In genomic region chr15:41520636-41521035, GRCh38 we compare ENCODE assay signal across 21 cellular contexts. TPM values are rescaled to one million over a fixed set of nuclear protein-coding genes. Genes with fewer than 3 reads are reported as not detected.
DNase-seq lines count a peak whose midpoint lies in the region; ATAC-seq, FAIRE-seq and TF ChIP-seq lines count a peak whose summit lies in the region.
"Had no signal": no experiment of that assay in that cellular context is flagged by ENCODE, and none has a peak within 500 bp of the region (broad histone marks: within the 10 kb centered on the region; RNA-seq: fewer than 3 reads in every experiment).

No MANE protein-coding gene starts in this region.

- H3K4me2 ChIP-seq in HepG2 (ENCODE audit: low read depth, low read length) (no peak overlapping the region), mesenchymal stem cell (ENCODE audit: low read length, poor library complexity, severe bottlenecking) (no peak overlapping the region)
- H3K4me2 ChIP-seq: A549, GM23338 had no signal

- no peak overlapping the region for H3K4ac ChIP-seq in mesenchymal stem cell (ENCODE audit: low read depth in 1 of 2, low read length in 2 of 2)

- no peak overlapping the region for H2BK5ac ChIP-seq in mesenchymal stem cell (ENCODE audit: low read depth, low read length, poor library complexity, severe bottlenecking)

- H2BK12ac ChIP-seq in mesenchymal stem cell (ENCODE audit: low read length in 2 of 2): no peak overlapping the region

- H2AFZ ChIP-seq in HepG2 (ENCODE audit: low read length): no peak overlapping the region
- no peak overlapping the region for H2AFZ ChIP-seq in mesenchymal stem cell (ENCODE audit: low read depth, low read length)
- H2AFZ ChIP-seq: GM23338 had no signal

- H3K9me3 ChIP-seq in Caco-2: no peaks in the 10 kb centered on the region
- no peaks in the 10 kb centered on the region for H3K9me3 ChIP-seq in HepG2 (ENCODE audit: low read length)
- H3K9me3 ChIP-seq in upper lobe of right lung: no peaks in the 10 kb centered on the region
- H3K9me3 ChIP-seq in mesenchymal stem cell (ENCODE audit: control insufficient read depth, low read length): no peaks in the 10 kb centered on the region
- H3K9me3 ChIP-seq: A549 had no signal

- TF ChIP-seq CTCF in Caco-2 (IDR thresholded peaks at IDR 0.05; ENCODE audit: insufficient read depth in 1 of 2, low read depth in 1 of 2, low read length in 1 of 2, severe bottlenecking in 1 of 2, unreplicated experiment in 1 of 2) (no peak), HepG2 (CRISPR knock-in tag; IDR thresholded peaks at IDR 0.05) (no peak), upper lobe of right lung (IDR thresholded peaks at IDR 0.05) (no peak)

- no peaks in the 10 kb centered on the region for H4K20me1 ChIP-seq in HepG2 (ENCODE audit: insufficient read depth, low read length)

- H3K18ac ChIP-seq in mesenchymal stem cell (ENCODE audit: low read depth in 1 of 2, low read length in 2 of 2): no peak overlapping the region

- ATAC-seq in central memory CD8-positive, alpha-beta T cell (replicated peaks; ENCODE audit: extremely low read depth, poor library complexity, severe bottlenecking): no peak
- ATAC-seq in HepG2 (no peak), upper lobe of right lung (peak; percentile 10), HG02885 (IDR thresholded peaks at IDR 0.05; ENCODE audit: poor library complexity, unreplicated experiment) (no peak)
- ATAC-seq: A549, GM12878, GM23338, HCT116 had no signal

- no TSS peak for BruUV-seq in Caco-2 (replicated peaks; lab: Mats Ljungman, UMichigan)
- no TSS peak for BruUV-seq in HepG2 (replicated peaks; lab: Mats Ljungman, UMichigan)

- no peak overlapping the region for H2BK120ac ChIP-seq in mesenchymal stem cell (ENCODE audit: low read depth, low read length)

- no peaks in the 10 kb centered on the region for H3K27me3 Mint-ChIP-seq in Caco-2 (ENCODE audit: insufficient read depth, unreplicated experiment)
- no peaks in the 10 kb centered on the region for H3K27me3 Mint-ChIP-seq in central memory CD8-positive, alpha-beta T cell
- H3K27me3 Mint-ChIP-seq: CD4-positive, alpha-beta memory T cell had no signal

- peaks cover 34% of the 10 kb centered on the region for H3K36me3 Mint-ChIP-seq in Caco-2 (ENCODE audit: insufficient read depth, unreplicated experiment)
- H3K36me3 Mint-ChIP-seq in central memory CD8-positive, alpha-beta T cell (ENCODE audit: insufficient read depth): peaks cover 2% of the 10 kb centered on the region

- H3K27ac ChIP-seq in HepG2 (ENCODE audit: extremely low read length, insufficient read depth, low read length): no peak overlapping the region
- H3K27ac ChIP-seq in upper lobe of right lung: no peak overlapping the region
- H3K27ac ChIP-seq in mesenchymal stem cell (ENCODE audit: low read length, poor library complexity, severe bottlenecking): no peak overlapping the region
- H3K27ac ChIP-seq: 22Rv1, A549 had no signal

- FAIRE-seq in HepG2 (lab: Jason Lieb, UNC): no peak
- FAIRE-seq: A549, G401.6, GM12878 had no signal

- no peak overlapping the region for H3K14ac ChIP-seq in mesenchymal stem cell (ENCODE audit: low read length in 2 of 2)

- CTCF ChIA-PET in Caco-2 (lab: Charles Lee) (no interaction called here), HepG2 (lab: Yijun Ruan, JAX; ENCODE audit: low intra/inter-chr PET ratio, low total read pairs) (no interaction called here)

- H4K8ac ChIP-seq in mesenchymal stem cell (ENCODE audit: low read length): no peak overlapping the region

- in situ Hi-C loops in HepG2 (cut with HindIII; ENCODE audit: extremely low pct_ligation_motif_present, low pct_unique_long_range_greater_than_20kb): no loop called here

- H3K79me2 ChIP-seq in HepG2 (ENCODE audit: insufficient read depth, low read length): no peaks in the 10 kb centered on the region

- TF ChIP-seq RAD21 in HepG2 (CRISPR knock-in tag; IDR thresholded peaks at IDR 0.05): no peak

- 100% methylated on average over 3 of the region's 17 CpGs for WGBS in HepG2 (ENCODE audit: low lambda C conversion rate)
- 95% methylated on average over 17 of the region's 17 CpGs for WGBS in mesenchymal stem cell

- no peak overlapping the region for H4K91ac ChIP-seq in mesenchymal stem cell (ENCODE audit: low read length)

- POLR2A ChIA-PET in Caco-2 (lab: Charles Lee): no interaction called here
- POLR2A ChIA-PET in HepG2 (lab: Yijun Ruan, JAX): no interaction called here

- H3K4me3 Mint-ChIP-seq in Caco-2 (ENCODE audit: unreplicated experiment): no peak overlapping the region
- no peak overlapping the region for H3K4me3 Mint-ChIP-seq in central memory CD8-positive, alpha-beta T cell
- H3K4me3 Mint-ChIP-seq: CD4-positive, alpha-beta memory T cell; GM23338; H9; HFFc6 had no signal

- H3K4me3 ChIP-seq in Caco-2 (ENCODE audit: low read depth, low read length): no peak overlapping the region
- H3K4me3 ChIP-seq in HepG2 (replicated peaks in 1 of 3; ENCODE audit: insufficient read depth in 1 of 3, low read depth in 2 of 3, low read length in 3 of 3): no peak overlapping the region
- H3K4me3 ChIP-seq in upper lobe of right lung: no peak overlapping the region
- no peak overlapping the region for H3K4me3 ChIP-seq in mesenchymal stem cell (ENCODE audit: insufficient read depth in 1 of 2, low read depth in 1 of 2, low read length in 2 of 2)
- H3K4me3 ChIP-seq: A549, GM12878, GM23338 had no signal

- no peak overlapping the region for H3K23ac ChIP-seq in mesenchymal stem cell (ENCODE audit: low read length in 2 of 2)

- TF ChIP-seq POLR2A in HepG2 (IDR thresholded peaks at IDR 0.05; ENCODE audit: insufficient read depth in 1 of 2, low read depth in 2 of 2, low read length in 2 of 2): no peak

- no peak for TF ChIP-seq EP300 in HepG2 (IDR thresholded peaks at IDR 0.05; ENCODE audit: low read depth in 2 of 2, low read length in 2 of 2)
- no peak for TF ChIP-seq EP300 in HepG2 (CRISPR knock-in tag; IDR thresholded peaks at IDR 0.05; ENCODE audit: borderline replicate concordance)

- H3K79me1 ChIP-seq in mesenchymal stem cell (replicated peaks; ENCODE audit: low read length, poor library complexity, severe bottlenecking): no peaks in the 10 kb centered on the region

- H2BK15ac ChIP-seq in mesenchymal stem cell (ENCODE audit: low read depth, poor library complexity, severe bottlenecking): no peak overlapping the region

- H3K27ac Mint-ChIP-seq in Caco-2 (ENCODE audit: unreplicated experiment): peak overlapping the region; percentile 20
- peak overlapping the region; percentile 1 for H3K27ac Mint-ChIP-seq in central memory CD8-positive, alpha-beta T cell (ENCODE audit: low read depth)
- H3K27ac Mint-ChIP-seq: GM23338, H9, HFFc6 had no signal

- intact Hi-C loops in Caco-2 (cut with micrococcal nuclease; ENCODE audit: unreplicated experiment): no loop called here
- intact Hi-C loops in HepG2 (cut with micrococcal nuclease; ENCODE audit: unreplicated experiment): no loop called here
- intact Hi-C loops in upper lobe of right lung (cut with DNase I): no loop called here

- H2AK5ac ChIP-seq in mesenchymal stem cell (ENCODE audit: low read length, severe bottlenecking): no peak overlapping the region

- H3K9ac ChIP-seq in HepG2 (ENCODE audit: insufficient read depth, low read depth, low read length) (no peak overlapping the region), mesenchymal stem cell (ENCODE audit: low read length) (no peak overlapping the region)

- H3K36me3 ChIP-seq in Caco-2 (ENCODE audit: control insufficient read depth, insufficient read depth, low read length) (no peaks in the 10 kb centered on the region), HepG2 (replicated peaks in 1 of 2; ENCODE audit: control insufficient read depth in 1 of 2, insufficient read depth in 2 of 2, low read length in 2 of 2) (peaks cover 0 to 3% of the 10 kb centered on the region in 2 experiments; a peak in 3 of 5 replicates), upper lobe of right lung (peaks cover 11% of the 10 kb centered on the region), mesenchymal stem cell (ENCODE audit: control insufficient read depth in 1 of 2, insufficient read depth in 2 of 2, low read depth in 1 of 2, low read length in 2 of 2) (peaks cover 40 to 51% of the 10 kb centered on the region in 2 experiments)

- DNase-seq in Caco-2 (no peak), HepG2 (ENCODE audit: low spot score) (no peak), upper lobe of right lung (no peak), NCI-H146 treated with DMSO at 0.1 percent for 48 hours (lab: John Stamatoyannopoulos, UW; ENCODE audit: unreplicated experiment) (no peak), mesenchymal stem cell (no peak)
- DNase-seq in central memory CD8-positive, alpha-beta T cell (ENCODE audit: low spot score in 2 of 2): no peak
- DNase-seq: ACHN; C1 segment of cervical spinal cord; CD4-positive, alpha-beta memory T cell; COR-L47; DMS153; DND-41; H9; HFFc6 had no signal

- H3K4me1 Mint-ChIP-seq in Caco-2 (ENCODE audit: low read depth, unreplicated experiment): no peaks in the 10 kb centered on the region
- no peaks in the 10 kb centered on the region for H3K4me1 Mint-ChIP-seq in central memory CD8-positive, alpha-beta T cell
- H3K4me1 Mint-ChIP-seq: CD4-positive, alpha-beta memory T cell; GM23338; H9 had no signal

- no peaks in the 10 kb centered on the region for H3K27me3 ChIP-seq in Caco-2 (replicated peaks; ENCODE audit: control insufficient read depth, insufficient read depth, low read length)
- no peaks in the 10 kb centered on the region for H3K27me3 ChIP-seq in HepG2 (ENCODE audit: control insufficient read depth in 1 of 2, insufficient read depth in 2 of 2, low read length in 2 of 2)
- no peaks in the 10 kb centered on the region for H3K27me3 ChIP-seq in upper lobe of right lung
- no peaks in the 10 kb centered on the region for H3K27me3 ChIP-seq in mesenchymal stem cell (ENCODE audit: control insufficient read depth in 1 of 2, insufficient read depth in 1 of 2, low read length in 2 of 2)

- H3K4me1 ChIP-seq in Caco-2: no peaks in the 10 kb centered on the region
- peaks cover 18% of the 10 kb centered on the region for H3K4me1 ChIP-seq in HepG2 (ENCODE audit: insufficient read depth, low read length)
- no peaks in the 10 kb centered on the region for H3K4me1 ChIP-seq in upper lobe of right lung
- H3K4me1 ChIP-seq in mesenchymal stem cell (ENCODE audit: control insufficient read depth, insufficient read depth, low read depth, low read length): peaks cover 6% of the 10 kb centered on the region
- H3K4me1 ChIP-seq: A549 had no signal

- no peaks in the 10 kb centered on the region for H3K9me3 Mint-ChIP-seq in Caco-2 (ENCODE audit: unreplicated experiment)
- no peaks in the 10 kb centered on the region for H3K9me3 Mint-ChIP-seq in central memory CD8-positive, alpha-beta T cell
- H3K9me3 Mint-ChIP-seq: CD4-positive, alpha-beta memory T cell; GM23338; H9; HFFc6 had no signal

RNA-seq across cellular contexts. Expression of gene LTK, which starts 7.0 kb away (rescaled TPM):
- total RNA-seq in Caco-2 (2022) (8.5 and 10.9 TPM in 2 replicates), HepG2 (2016; rRNA removed; fragmentation: Illumina TruSeq; extraction: Trizol) (not detected in 2 replicates), upper lobe of right lung (15.1 TPM)
- not detected in 2 replicates for total RNA-seq in HepG2 (2016; cell fraction: cytosol; rRNA removed; fragmentation: Illumina TruSeq; extraction: Trizol; ENCODE audit: low read depth)
- not detected in 2 replicates for total RNA-seq in HepG2 (2016; cell fraction: insoluble cytoplasmic fraction; rRNA removed; fragmentation: Illumina TruSeq; extraction: Trizol)
- total RNA-seq in HepG2 (2016; cell fraction: membrane; rRNA removed; fragmentation: Illumina TruSeq; extraction: Trizol): not detected in 2 replicates
- 0.12 TPM in 1 of 2 replicates, not detected in the other for total RNA-seq in HepG2 (2016; cell fraction: nucleus; rRNA removed; fragmentation: Illumina TruSeq; extraction: Trizol)
- polyA plus RNA-seq in HepG2 (2011; rRNA removed): 0.01 and 0.05 TPM in 2 replicates
- 0.05 TPM in 1 of 2 replicates, not detected in the other for polyA plus RNA-seq in HepG2 (2011; cell fraction: cytosol; rRNA removed)
- polyA plus RNA-seq in HepG2 (2011; cell fraction: nucleus; rRNA removed): 0.63 and 0.68 TPM in 2 replicates
- 0.19 TPM in 1 of 2 replicates, not detected in the other for polyA plus RNA-seq in HepG2 (2012)
- polyA plus RNA-seq in HepG2 (2016; cell fraction: cytosol; fragmentation: Illumina TruSeq; extraction: Trizol; ENCODE audit: low read depth): not detected in 2 replicates
- polyA plus RNA-seq in HepG2 (2016; cell fraction: insoluble cytoplasmic fraction; fragmentation: Illumina TruSeq; extraction: Trizol; ENCODE audit: low read depth): not detected in 2 replicates
- polyA plus RNA-seq in HepG2 (2016; cell fraction: membrane; fragmentation: Illumina TruSeq; extraction: Trizol; ENCODE audit: low read depth): not detected in 2 replicates
- not detected in 2 replicates for polyA plus RNA-seq in HepG2 (2016; cell fraction: nucleus; fragmentation: Illumina TruSeq; extraction: Trizol; ENCODE audit: insufficient read depth, low read depth)
- polyA minus RNA-seq in HepG2 (2011; rRNA and poly(A)+ RNA removed; ENCODE audit: low replicate concordance): 0.37 TPM in 1 of 2 replicates, not detected in the other
- not detected in 2 replicates for polyA minus RNA-seq in HepG2 (2011; cell fraction: cytosol; rRNA and poly(A)+ RNA removed)
- polyA minus RNA-seq in HepG2 (2011; cell fraction: nucleus; rRNA and poly(A)+ RNA removed): not detected in 2 replicates
- 0.26 TPM for polyA plus RNA-seq in mesenchymal stem cell (2013, experiment 1 of 2)
- polyA plus RNA-seq in mesenchymal stem cell (2013, experiment 2 of 2): 0.22 TPM
- polyA plus RNA-seq: GM23338 had no signal

RNA-seq across cellular contexts. Expression of gene RPAP1, which starts 23.4 kb away (rescaled TPM):
- total RNA-seq in Caco-2 (2022) (55.3 and 67.1 TPM in 2 replicates), HepG2 (2016; rRNA removed; fragmentation: Illumina TruSeq; extraction: Trizol) (20.6 and 28.1 TPM in 2 replicates), upper lobe of right lung (24.9 TPM)
- 2.9 and 4.8 TPM in 2 replicates for total RNA-seq in HepG2 (2016; cell fraction: cytosol; rRNA removed; fragmentation: Illumina TruSeq; extraction: Trizol; ENCODE audit: low read depth)
- total RNA-seq in HepG2 (2016; cell fraction: insoluble cytoplasmic fraction; rRNA removed; fragmentation: Illumina TruSeq; extraction: Trizol): 19.4 and 24.9 TPM in 2 replicates
- total RNA-seq in HepG2 (2016; cell fraction: membrane; rRNA removed; fragmentation: Illumina TruSeq; extraction: Trizol): 7.5 and 9.5 TPM in 2 replicates
- 20.1 and 24.6 TPM in 2 replicates for total RNA-seq in HepG2 (2016; cell fraction: nucleus; rRNA removed; fragmentation: Illumina TruSeq; extraction: Trizol)
- 15.1 and 16.2 TPM in 2 replicates for polyA plus RNA-seq in HepG2 (2011; rRNA removed)
- polyA plus RNA-seq in HepG2 (2011; cell fraction: cytosol; rRNA removed): 7.0 and 9.8 TPM in 2 replicates
- polyA plus RNA-seq in HepG2 (2011; cell fraction: nucleus; rRNA removed): 56.6 and 66.8 TPM in 2 replicates
- 26.5 TPM in 2 replicates for polyA plus RNA-seq in HepG2 (2012)
- polyA plus RNA-seq in HepG2 (2016; cell fraction: cytosol; fragmentation: Illumina TruSeq; extraction: Trizol; ENCODE audit: low read depth): 2.1 and 2.5 TPM in 2 replicates
- 15.7 and 22.2 TPM in 2 replicates for polyA plus RNA-seq in HepG2 (2016; cell fraction: insoluble cytoplasmic fraction; fragmentation: Illumina TruSeq; extraction: Trizol; ENCODE audit: low read depth)
- 3.5 and 5.6 TPM in 2 replicates for polyA plus RNA-seq in HepG2 (2016; cell fraction: membrane; fragmentation: Illumina TruSeq; extraction: Trizol; ENCODE audit: low read depth)
- 36.5 and 38.9 TPM in 2 replicates for polyA plus RNA-seq in HepG2 (2016; cell fraction: nucleus; fragmentation: Illumina TruSeq; extraction: Trizol; ENCODE audit: insufficient read depth, low read depth)
- 24.4 and 46.4 TPM in 2 replicates for polyA minus RNA-seq in HepG2 (2011; rRNA and poly(A)+ RNA removed; ENCODE audit: low replicate concordance)
- 13.8 and 16.5 TPM in 2 replicates for polyA minus RNA-seq in HepG2 (2011; cell fraction: cytosol; rRNA and poly(A)+ RNA removed)
- 27.7 and 30.0 TPM in 2 replicates for polyA minus RNA-seq in HepG2 (2011; cell fraction: nucleus; rRNA and poly(A)+ RNA removed)
- 17.6 TPM for polyA plus RNA-seq in mesenchymal stem cell (2013, experiment 1 of 2)
- polyA plus RNA-seq in mesenchymal stem cell (2013, experiment 2 of 2): 15.0 TPM

RNA-seq across cellular contexts. Expression of gene ITPKA, which starts 27.0 kb away (rescaled TPM):
- total RNA-seq in Caco-2 (2022): 16.2 and 18.1 TPM in 2 replicates
- total RNA-seq in HepG2 (2016; rRNA removed; fragmentation: Illumina TruSeq; extraction: Trizol): 29.7 and 41.3 TPM in 2 replicates
- total RNA-seq in HepG2 (2016; cell fraction: cytosol; rRNA removed; fragmentation: Illumina TruSeq; extraction: Trizol; ENCODE audit: low read depth): 18.2 and 21.9 TPM in 2 replicates
- total RNA-seq in HepG2 (2016; cell fraction: insoluble cytoplasmic fraction; rRNA removed; fragmentation: Illumina TruSeq; extraction: Trizol): 29.5 and 42.6 TPM in 2 replicates
- 35.6 and 37.8 TPM in 2 replicates for total RNA-seq in HepG2 (2016; cell fraction: membrane; rRNA removed; fragmentation: Illumina TruSeq; extraction: Trizol)
- 20.4 and 24.5 TPM in 2 replicates for total RNA-seq in HepG2 (2016; cell fraction: nucleus; rRNA removed; fragmentation: Illumina TruSeq; extraction: Trizol)
- 13.2 and 16.4 TPM in 2 replicates for polyA plus RNA-seq in HepG2 (2011; rRNA removed)
- 16.8 and 21.5 TPM in 2 replicates for polyA plus RNA-seq in HepG2 (2011; cell fraction: cytosol; rRNA removed)
- polyA plus RNA-seq in HepG2 (2011; cell fraction: nucleus; rRNA removed): 31.6 and 37.7 TPM in 2 replicates
- polyA plus RNA-seq in HepG2 (2012): 11.4 and 12.0 TPM in 2 replicates
- 20.8 and 23.5 TPM in 2 replicates for polyA plus RNA-seq in HepG2 (2016; cell fraction: cytosol; fragmentation: Illumina TruSeq; extraction: Trizol; ENCODE audit: low read depth)
- 34.6 and 34.9 TPM in 2 replicates for polyA plus RNA-seq in HepG2 (2016; cell fraction: insoluble cytoplasmic fraction; fragmentation: Illumina TruSeq; extraction: Trizol; ENCODE audit: low read depth)
- 30.1 and 33.1 TPM in 2 replicates for polyA plus RNA-seq in HepG2 (2016; cell fraction: membrane; fragmentation: Illumina TruSeq; extraction: Trizol; ENCODE audit: low read depth)
- 50.2 and 55.6 TPM in 2 replicates for polyA plus RNA-seq in HepG2 (2016; cell fraction: nucleus; fragmentation: Illumina TruSeq; extraction: Trizol; ENCODE audit: insufficient read depth, low read depth)
- 1.6 and 25.3 TPM in 2 replicates for polyA minus RNA-seq in HepG2 (2011; rRNA and poly(A)+ RNA removed; ENCODE audit: low replicate concordance)
- polyA minus RNA-seq in HepG2 (2011; cell fraction: cytosol; rRNA and poly(A)+ RNA removed): 14.9 and 16.9 TPM in 2 replicates
- polyA minus RNA-seq in HepG2 (2011; cell fraction: nucleus; rRNA and poly(A)+ RNA removed): 6.8 and 9.9 TPM in 2 replicates
- total RNA-seq in upper lobe of right lung: 0.67 TPM
- 0.37 TPM for polyA plus RNA-seq in mesenchymal stem cell (2013, experiment 1 of 2)
- 0.33 TPM for polyA plus RNA-seq in mesenchymal stem cell (2013, experiment 2 of 2)

RNA-seq across cellular contexts. Expression of gene TYRO3, which starts 38.4 kb away (rescaled TPM):
- total RNA-seq in Caco-2 (2022): 118 and 120 TPM in 2 replicates
- total RNA-seq in HepG2 (2016; rRNA removed; fragmentation: Illumina TruSeq; extraction: Trizol): 12.4 and 24.0 TPM in 2 replicates
- total RNA-seq in HepG2 (2016; cell fraction: cytosol; rRNA removed; fragmentation: Illumina TruSeq; extraction: Trizol; ENCODE audit: low read depth): 8.5 and 10.2 TPM in 2 replicates
- total RNA-seq in HepG2 (2016; cell fraction: insoluble cytoplasmic fraction; rRNA removed; fragmentation: Illumina TruSeq; extraction: Trizol): 12.7 and 22.1 TPM in 2 replicates
- 13.7 and 17.0 TPM in 2 replicates for total RNA-seq in HepG2 (2016; cell fraction: membrane; rRNA removed; fragmentation: Illumina TruSeq; extraction: Trizol)
- total RNA-seq in HepG2 (2016; cell fraction: nucleus; rRNA removed; fragmentation: Illumina TruSeq; extraction: Trizol): 16.6 and 22.9 TPM in 2 replicates
- 43.6 and 48.0 TPM in 2 replicates for polyA plus RNA-seq in HepG2 (2011; rRNA removed)
- 34.1 and 42.7 TPM in 2 replicates for polyA plus RNA-seq in HepG2 (2011; cell fraction: cytosol; rRNA removed)
- polyA plus RNA-seq in HepG2 (2011; cell fraction: nucleus; rRNA removed): 45.0 and 51.9 TPM in 2 replicates
- 24.1 and 31.2 TPM in 2 replicates for polyA plus RNA-seq in HepG2 (2012)
- 3.8 and 5.0 TPM in 2 replicates for polyA plus RNA-seq in HepG2 (2016; cell fraction: cytosol; fragmentation: Illumina TruSeq; extraction: Trizol; ENCODE audit: low read depth)
- polyA plus RNA-seq in HepG2 (2016; cell fraction: insoluble cytoplasmic fraction; fragmentation: Illumina TruSeq; extraction: Trizol; ENCODE audit: low read depth): 9.1 and 11.5 TPM in 2 replicates
- polyA plus RNA-seq in HepG2 (2016; cell fraction: membrane; fragmentation: Illumina TruSeq; extraction: Trizol; ENCODE audit: low read depth): 8.9 and 12.0 TPM in 2 replicates
- polyA plus RNA-seq in HepG2 (2016; cell fraction: nucleus; fragmentation: Illumina TruSeq; extraction: Trizol; ENCODE audit: insufficient read depth, low read depth): 23.9 and 24.2 TPM in 2 replicates
- polyA minus RNA-seq in HepG2 (2011; rRNA and poly(A)+ RNA removed; ENCODE audit: low replicate concordance): 189 and 236 TPM in 2 replicates
- polyA minus RNA-seq in HepG2 (2011; cell fraction: cytosol; rRNA and poly(A)+ RNA removed): 48.4 and 49.0 TPM in 2 replicates
- 33.2 and 34.2 TPM in 2 replicates for polyA minus RNA-seq in HepG2 (2011; cell fraction: nucleus; rRNA and poly(A)+ RNA removed)
- 22.6 TPM for total RNA-seq in upper lobe of right lung
- 33.5 TPM for polyA plus RNA-seq in mesenchymal stem cell (2013, experiment 1 of 2)
- polyA plus RNA-seq in mesenchymal stem cell (2013, experiment 2 of 2): 33.5 TPM

Comparison
In these comparisons a context has a peak if more than half of its experiments do, and no peak if none do; other contexts are left out.
1. RNA of gene ITPKA, which starts 27.0 kb away (total RNA-seq): 18.2 to 42.6 TPM in HepG2 and 16.2 to 18.1 TPM in Caco-2; 0.67 TPM in upper lobe of right lung (single experiment); every median in the first group is over 10 times any median in the second.